Comparison of ENCODE assay signal across 25 cellular contexts in genomic region chr1:167152192-167152876, GRCh38. TPM values are rescaled to one million over a fixed set of nuclear protein-coding genes. Genes with fewer than 3 reads are reported as not detected.
A peak's percentile ranks its signal among the peaks of the same experiment; 100 is the strongest.
DNase-seq lines count a peak whose midpoint lies in the region; ATAC-seq, FAIRE-seq and TF ChIP-seq lines count a peak whose summit lies in the region.
"Had no signal": no experiment of that assay in that cellular context is flagged by ENCODE, and none has a peak within 500 bp of the region (broad histone marks: within the 10 kb centered on the region; RNA-seq: fewer than 3 reads in every experiment).

No MANE protein-coding gene starts in this region.

- TF ChIP-seq CTCF in HepG2 (CRISPR knock-in tag; IDR thresholded peaks at IDR 0.05): no peak
- TF ChIP-seq CTCF in right lobe of liver (IDR thresholded peaks at IDR 0.05): no peak

- POLR2A ChIA-PET in HepG2 (lab: Yijun Ruan, JAX): no interaction called here

- H3K79me2 ChIP-seq in HepG2 (ENCODE audit: insufficient read depth, low read length) (no peaks in the 10 kb centered on the region), GM23248 (ENCODE audit: insufficient read depth) (no peaks in the 10 kb centered on the region)

- TF ChIP-seq EP300 in HepG2 (IDR thresholded peaks at IDR 0.05; ENCODE audit: low read depth in 2 of 2, low read length in 2 of 2) (no peak), HepG2 (CRISPR knock-in tag; IDR thresholded peaks at IDR 0.05; ENCODE audit: borderline replicate concordance) (no peak)

- H3K36me3 ChIP-seq in HepG2 (replicated peaks in 1 of 2; ENCODE audit: control insufficient read depth in 1 of 2, insufficient read depth in 2 of 2, low read length in 2 of 2) (no peaks in the 10 kb centered on the region), right lobe of liver (no peaks in the 10 kb centered on the region), SJCRH30 (no peaks in the 10 kb centered on the region), GM23248 (ENCODE audit: low read depth) (no peaks in the 10 kb centered on the region)
- H3K36me3 ChIP-seq: HAP-1, left lung, prostate gland, vagina had no signal

- H3K9me3 ChIP-seq in HepG2 (ENCODE audit: low read length): 0 out of 2 replicates have a peak, but pooled peaks cover 1% of the 10 kb centered on the region
- no peaks in the 10 kb centered on the region for H3K9me3 ChIP-seq in right lobe of liver
- H3K9me3 ChIP-seq in SJCRH30 (replicated peaks): no peaks in the 10 kb centered on the region
- no peaks in the 10 kb centered on the region for H3K9me3 ChIP-seq in GM23248 (ENCODE audit: low read depth)
- H3K9me3 ChIP-seq: HAP-1, prostate gland, SK-N-SH, vagina had no signal

- no peaks in the 10 kb centered on the region for H3F3A ChIP-seq in GM23248 (ENCODE audit: insufficient read depth)

- H3K9ac ChIP-seq in HepG2 (ENCODE audit: insufficient read depth, low read depth, low read length): no peak overlapping the region
- no peak overlapping the region for H3K9ac ChIP-seq in GM23248
- H3K9ac ChIP-seq: SK-N-SH had no signal

- H2AFZ ChIP-seq in HepG2 (ENCODE audit: low read length) (no peak overlapping the region), GM23248 (no peak overlapping the region)

- H3K4me1 ChIP-seq in HepG2 (ENCODE audit: insufficient read depth, low read length) (no peaks in the 10 kb centered on the region), right lobe of liver (no peaks in the 10 kb centered on the region), SJCRH30 (no peaks in the 10 kb centered on the region), GM23248 (ENCODE audit: insufficient read depth) (no peaks in the 10 kb centered on the region)
- H3K4me1 ChIP-seq: HAP-1, left lung, prostate gland, vagina had no signal

- FAIRE-seq in HepG2 (lab: Jason Lieb, UNC): no peak
- FAIRE-seq: GM18507 had no signal

- in situ Hi-C loops in HepG2 (cut with HindIII; ENCODE audit: extremely low pct_ligation_motif_present, low pct_unique_long_range_greater_than_20kb) (no loop called here), GM23248 (cut with MboI) (no loop called here)

- TF ChIP-seq RAD21 in HepG2 (CRISPR knock-in tag; IDR thresholded peaks at IDR 0.05): no peak

- TF ChIP-seq POLR2A in HepG2 (IDR thresholded peaks at IDR 0.05; ENCODE audit: insufficient read depth in 1 of 2, low read depth in 2 of 2, low read length in 2 of 2) (no peak), right lobe of liver (IDR thresholded peaks at IDR 0.05) (no peak)

- no TSS peak for BruUV-seq in HepG2 (replicated peaks; lab: Mats Ljungman, UMichigan)

- H3K27ac ChIP-seq in HepG2 (ENCODE audit: extremely low read length, insufficient read depth, low read length): no peak overlapping the region
- H3K27ac ChIP-seq in right lobe of liver: no peak overlapping the region
- no peak overlapping the region for H3K27ac ChIP-seq in SJCRH30
- H3K27ac ChIP-seq in GM23248: no peak overlapping the region
- H3K27ac ChIP-seq: left lung, prostate gland, vagina had no signal

- CTCF ChIA-PET in HepG2 (lab: Yijun Ruan, JAX; ENCODE audit: low intra/inter-chr PET ratio, low total read pairs): no interaction called here

- no peaks in the 10 kb centered on the region for H3K9me2 ChIP-seq in GM23248 (ENCODE audit: insufficient read depth)
- H3K9me2 ChIP-seq: SK-N-SH had no signal

- 33% methylated on average over 6 of the region's 6 CpGs for WGBS in HepG2 (ENCODE audit: low lambda C conversion rate)
- 48% methylated on average over 3 of the region's 6 CpGs for WGBS in right lobe of liver (ENCODE audit: insufficient coverage, low coverage, low lambda C conversion rate, missing lambda C conversion rate)
- WGBS in GM23248 (ENCODE audit: low coverage in 1 of 2, low lambda C conversion rate in 2 of 2, missing lambda C conversion rate in 2 of 2), 2 experiments: 31 to 38% methylated on average over 6 of the region's 6 CpGs

- H3K4me2 ChIP-seq in HepG2 (ENCODE audit: low read depth, low read length): no peak overlapping the region
- no peak overlapping the region for H3K4me2 ChIP-seq in GM23248 (ENCODE audit: unreplicated experiment)
- H3K4me2 ChIP-seq: SK-N-SH had no signal

- intact Hi-C loops in HepG2 (cut with micrococcal nuclease; ENCODE audit: unreplicated experiment): no loop called here
- intact Hi-C loops in right lobe of liver (cut with DNase I): no loop called here
- intact Hi-C loops in cardiac septum (cut with DNase I): no loop called here

- no peak for DNase-seq in HepG2 (ENCODE audit: low spot score)
- no peak for DNase-seq in right lobe of liver
- DNase-seq in SJCRH30: peak; percentile 13 to 28
- DNase-seq in stimulated activated naive CD8-positive, alpha-beta T cell treated with anti-CD3 and anti-CD28 coated beads, Interleukin-15, Interleukin-2, amounts not matched to agents 100 U/mL and 50 U/mL, for 24 hours: no peak
- no peak for DNase-seq in GM23248
- no peak for DNase-seq in cardiac septum (ENCODE audit: low spot score)
- DNase-seq: activated B cell treated with CpG ODN at 0.5 μM for 24 hours; activated T-cell treated with anti-CD3 and anti-CD28 coated beads, Interleukin-2, amount 50 U/mL, for 24 hours; amygdala; caudate nucleus; dermis blood vessel endothelial cell; foreskin melanocyte; left lung; NCI-H524; SK-N-SH; stimulated activated CD4-positive, alpha-beta T cell treated with anti-CD3 and anti-CD28 coated beads, Interleukin-1b, Interleukin-23, amount 100 ng/mL, for 48 hours had no signal

- no peaks in the 10 kb centered on the region for H4K20me1 ChIP-seq in HepG2 (ENCODE audit: insufficient read depth, low read length)
- H4K20me1 ChIP-seq in GM23248 (ENCODE audit: insufficient read depth): no peaks in the 10 kb centered on the region

- H3K27me3 ChIP-seq in HepG2 (ENCODE audit: control insufficient read depth in 1 of 2, insufficient read depth in 2 of 2, low read length in 2 of 2) (peaks cover 1 to 8% of the 10 kb centered on the region in 2 experiments; a peak in 2 of 5 replicates), right lobe of liver (no peaks in the 10 kb centered on the region), SJCRH30 (no peaks in the 10 kb centered on the region), GM23248 (replicated peaks; ENCODE audit: insufficient read depth) (no peaks in the 10 kb centered on the region)
- H3K27me3 ChIP-seq: left lung, vagina had no signal

- ATAC-seq in HepG2 (no peak), right lobe of liver (no peak), esophagus mucosa (peak; percentile 29), GM19351 (IDR thresholded peaks at IDR 0.05; ENCODE audit: unreplicated experiment) (no peak)
- ATAC-seq in stimulated activated naive CD8-positive, alpha-beta T cell treated with anti-CD3 and anti-CD28 coated beads, Interleukin-15, Interleukin-2, amounts not matched to agents 100 U/mL and 50 U/mL, for 24 hours: peak; percentile 23
- ATAC-seq: left lung; stimulated activated effector memory CD8-positive, alpha-beta T cell treated with anti-CD3 and anti-CD28 coated beads, Interleukin-12 subunit alpha, Interleukin-12 subunit beta, amount 100 ng/mL, for 72 hours had no signal

- no peak overlapping the region for H3K4me3 ChIP-seq in HepG2 (replicated peaks in 1 of 3; ENCODE audit: insufficient read depth in 1 of 3, low read depth in 2 of 3, low read length in 3 of 3)
- no peak overlapping the region for H3K4me3 ChIP-seq in right lobe of liver
- no peak overlapping the region for H3K4me3 ChIP-seq in SJCRH30
- H3K4me3 ChIP-seq in GM23248: no peak overlapping the region
- H3K4me3 ChIP-seq: HAP-1, left lung, prostate gland, vagina had no signal

TF ChIP-seq in HepG2, 621 proteins besides CTCF, POLR2A, EP300 and RAD21 (continues in another document):
- TF ChIP-seq HBP1 (CRISPR knock-in tag; IDR thresholded peaks at IDR 0.05; ENCODE audit: low read depth): no peak
- TF ChIP-seq RCOR2 (CRISPR knock-in tag; IDR thresholded peaks at IDR 0.05): no peak
- TF ChIP-seq GABPB1 (CRISPR knock-in tag; IDR thresholded peaks at IDR 0.05): peak; percentile 23; the same call in 1 of the 2 replicates
- no peak for TF ChIP-seq ZNF441 (CRISPR knock-in tag; IDR thresholded peaks at IDR 0.05; ENCODE audit: borderline replicate concordance)

RNA-seq across cellular contexts. Expression of gene STYXL2, which starts 58.5 kb away (rescaled TPM):
- total RNA-seq in HepG2 (2016; rRNA removed; fragmentation: Illumina TruSeq; extraction: Trizol) (not detected in 2 replicates), right lobe of liver (under 1 TPM in 1 of 6 experiments, not detected in 5; 0.12 TPM), esophagus mucosa (not detected), cardiac septum (462 TPM)
- not detected in 2 replicates for total RNA-seq in HepG2 (2016; cell fraction: cytosol; rRNA removed; fragmentation: Illumina TruSeq; extraction: Trizol; ENCODE audit: low read depth)
- total RNA-seq in HepG2 (2016; cell fraction: insoluble cytoplasmic fraction; rRNA removed; fragmentation: Illumina TruSeq; extraction: Trizol): not detected in 2 replicates
- not detected in 2 replicates for total RNA-seq in HepG2 (2016; cell fraction: membrane; rRNA removed; fragmentation: Illumina TruSeq; extraction: Trizol)
- not detected in 2 replicates for total RNA-seq in HepG2 (2016; cell fraction: nucleus; rRNA removed; fragmentation: Illumina TruSeq; extraction: Trizol)
- polyA plus RNA-seq in HepG2 (2011; rRNA removed) (not detected in 2 replicates), GM23248 (2016; fragmentation: Nextera tagmentation; extraction: Ambion mirVana) (not detected in 2 replicates)
- polyA plus RNA-seq in HepG2 (2011; cell fraction: cytosol; rRNA removed): not detected in 2 replicates
- polyA plus RNA-seq in HepG2 (2011; cell fraction: nucleus; rRNA removed): not detected in 2 replicates
- polyA plus RNA-seq in HepG2 (2012): not detected in 2 replicates
- not detected in 2 replicates for polyA plus RNA-seq in HepG2 (2016; cell fraction: cytosol; fragmentation: Illumina TruSeq; extraction: Trizol; ENCODE audit: low read depth)
- not detected in 2 replicates for polyA plus RNA-seq in HepG2 (2016; cell fraction: insoluble cytoplasmic fraction; fragmentation: Illumina TruSeq; extraction: Trizol; ENCODE audit: low read depth)
- not detected in 2 replicates for polyA plus RNA-seq in HepG2 (2016; cell fraction: membrane; fragmentation: Illumina TruSeq; extraction: Trizol; ENCODE audit: low read depth)
- polyA plus RNA-seq in HepG2 (2016; cell fraction: nucleus; fragmentation: Illumina TruSeq; extraction: Trizol; ENCODE audit: insufficient read depth, low read depth): not detected in 2 replicates
- polyA minus RNA-seq in HepG2 (2011; rRNA and poly(A)+ RNA removed; ENCODE audit: low replicate concordance): not detected in 2 replicates
- polyA minus RNA-seq in HepG2 (2011; cell fraction: cytosol; rRNA and poly(A)+ RNA removed): not detected in 2 replicates
- not detected in 2 replicates for polyA minus RNA-seq in HepG2 (2011; cell fraction: nucleus; rRNA and poly(A)+ RNA removed)
- 6.8 and 7.1 TPM in 2 replicates for total RNA-seq in SJCRH30 (2014; rRNA removed; shearing (Covaris generic))
- not detected in 2 replicates for total RNA-seq in GM23248 (2014; rRNA removed; shearing (Covaris generic))
- total RNA-seq: activated B cell treated with CpG ODN at 0.5 μM for 24 hours, dermis blood vessel endothelial cell, mononuclear cell, vagina had no signal
- polyA plus RNA-seq: BJ, SK-N-SH had no signal

Comparison
In these comparisons a context has a peak if more than half of its experiments do, and no peak if none do; other contexts are left out.
1. ATAC-seq: peak in esophagus mucosa (single experiment) and stimulated activated naive CD8-positive, alpha-beta T cell treated with anti-CD3 and anti-CD28 coated beads, Interleukin-15, Interleukin-2, amounts not matched to agents 100 U/mL and 50 U/mL, for 24 hours (single experiment); none in HepG2 (single experiment), right lobe of liver (0 of 4) and GM19351 (single experiment).
2. DNase-seq: peak in SJCRH30 (2 of 2); none in HepG2 (single experiment), right lobe of liver (0 of 3), stimulated activated naive CD8-positive, alpha-beta T cell treated with anti-CD3 and anti-CD28 coated beads, Interleukin-15, Interleukin-2, amounts not matched to agents 100 U/mL and 50 U/mL, for 24 hours (single experiment), GM23248 (single experiment) and cardiac septum (single experiment).
3. RNA of gene STYXL2, which starts 58.5 kb away (total RNA-seq): 462 TPM in cardiac septum (single experiment); 6.8 to 7.1 TPM in SJCRH30, not detected in HepG2, 0.12 TPM in right lobe of liver, not detected in esophagus mucosa (single experiment) and not detected in GM23248; every median in the first group is over 10 times any median in the second.